Comparison of ENCODE assay signal across 8 cellular contexts in the genomic region with DNA sequence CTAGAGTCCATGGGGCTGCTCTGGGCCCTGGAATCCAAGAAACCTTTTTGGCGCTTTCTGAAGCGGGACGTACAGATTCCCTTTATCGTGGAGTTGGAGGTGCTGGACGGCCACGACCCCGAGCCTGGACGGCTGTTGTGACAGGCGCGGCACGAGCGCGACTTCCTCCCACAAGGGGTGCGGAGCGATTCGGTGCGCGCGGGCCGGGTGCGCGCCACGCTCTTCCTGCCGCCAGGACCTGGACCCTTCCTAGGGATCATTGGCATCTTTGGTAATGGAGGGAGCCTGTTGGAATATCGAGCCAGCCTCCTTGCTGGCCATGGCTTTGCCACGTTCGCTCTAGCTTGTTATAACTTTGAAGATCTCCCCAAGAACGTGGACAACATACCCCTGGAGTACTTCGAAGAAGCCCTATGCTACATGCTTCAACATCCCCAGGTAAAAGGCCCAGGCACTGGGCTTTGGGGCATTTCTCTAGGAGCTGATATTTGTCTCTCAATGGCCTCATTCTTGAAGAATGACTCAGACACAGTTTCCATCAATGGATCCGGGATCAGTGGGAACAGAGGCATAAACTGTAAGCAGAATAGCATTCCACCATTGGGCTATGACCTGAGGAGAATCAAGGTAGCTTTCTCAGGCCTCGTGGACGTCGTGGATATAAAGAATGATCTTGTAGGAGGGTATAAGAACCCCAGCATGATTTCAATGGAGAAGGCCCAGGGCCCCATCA. TPM values are rescaled to one million over a fixed set of nuclear protein-coding genes. Genes with fewer than 3 reads are reported as not detected.
DNase-seq lines count a peak whose midpoint lies in the region; ATAC-seq and TF ChIP-seq lines count a peak whose summit lies in the region.

No MANE protein-coding gene starts in this region.

- H3K4me2 ChIP-seq in BLaER1: no peak overlapping the region

- ATAC-seq in HG03280 (IDR thresholded peaks at IDR 0.05; ENCODE audit: unreplicated experiment): no peak

- WGBS in ovary, 3 donors: 17 to 21% (median 21%) methylated on average over 32 to 33 of the region's 33 CpGs

- H4K20me1 ChIP-seq in BLaER1: no peaks in the 10 kb centered on the region

- no peak for TF ChIP-seq EP300 in ovary (IDR thresholded peaks at IDR 0.05)

- no peak for TF ChIP-seq POLR2A in ovary (IDR thresholded peaks at IDR 0.05)

- no peak for TF ChIP-seq CTCF in fibroblast of mammary gland (conservative IDR thresholded peaks at IDR 0.05; ENCODE audit: control insufficient read depth, insufficient read depth, low read depth, low read length)
- TF ChIP-seq CTCF in ovary (IDR thresholded peaks at IDR 0.05): no peak

- H3K9ac ChIP-seq in BLaER1 (no peak overlapping the region), NT2/D1 (ENCODE audit: insufficient read length, low read depth) (peak overlapping the region; percentile 57)

- H3K9me3 ChIP-seq in BLaER1 (peaks cover 54% of the 10 kb centered on the region), NT2/D1 (ENCODE audit: insufficient read depth, low read length) (no peaks in the 10 kb centered on the region; the same call in 1 of the 2 replicates), ovary (no peaks in the 10 kb centered on the region)

- intact Hi-C loops in ovary (cut with DNase I): no loop called here

- no peak overlapping the region for H3K27ac ChIP-seq in BLaER1
- H3K27ac ChIP-seq in ovary: no peak overlapping the region

- H3K4me3 ChIP-seq in BLaER1 (0 out of 2 replicates have a peak overlapping the region, but pooled peaks have one; percentile 17), NT2/D1 (ENCODE audit: insufficient read length, low read depth) (peak overlapping the region; percentile 32), fibroblast of mammary gland (ENCODE audit: control insufficient read depth, low read depth, low read length) (peak overlapping the region; percentile 34), ovary (peak overlapping the region; percentile 33)

- H3K27me3 ChIP-seq in BLaER1: no peaks in the 10 kb centered on the region
- H3K27me3 ChIP-seq in NT2/D1 (ENCODE audit: insufficient read depth, insufficient read length): peaks cover 22% of the 10 kb centered on the region
- H3K27me3 ChIP-seq in ovary: no peaks in the 10 kb centered on the region

- DNase-seq in NT2/D1 (ENCODE audit: low read depth, low spot score) (no peak), fibroblast of mammary gland (ENCODE audit: low read depth) (peak; percentile 2), ovary (no peak), GDM1 (lab: John Stamatoyannopoulos, UW) (no peak), RPMI8226 (no peak), NCI-H2196 (lab: John Stamatoyannopoulos, UW; ENCODE audit: unreplicated experiment) (no peak)

- H3K4me1 ChIP-seq in BLaER1 (peaks cover 13% of the 10 kb centered on the region), NT2/D1 (ENCODE audit: insufficient read depth, insufficient read length) (no peaks in the 10 kb centered on the region), ovary (ENCODE audit: insufficient read depth) (peaks cover 3% of the 10 kb centered on the region)

- H3K36me3 ChIP-seq in BLaER1: no peaks in the 10 kb centered on the region
- H3K36me3 ChIP-seq in NT2/D1 (ENCODE audit: insufficient read depth, insufficient read length, low read length): no peaks in the 10 kb centered on the region
- no peaks in the 10 kb centered on the region for H3K36me3 ChIP-seq in ovary

RNA-seq across cellular contexts. Expression of a gene that starts 3.5 kb away (rescaled TPM):
- 10 to 100 TPM in 3 of 7 donors, 1 to 10 TPM in 4; 4.7 to 16.2 (median 8.3) TPM for total RNA-seq in ovary
- 1 to 10 TPM; 5.8 to 8.6 TPM for polyA plus RNA-seq in ovary

RNA-seq across cellular contexts. Expression of a gene that starts 42.9 kb away (rescaled TPM):
- 10 to 100 TPM in 1 of 7 donors, 1 to 10 TPM in 6; 4.7 to 10.5 (median 7.0) TPM for total RNA-seq in ovary
- 1 to 10 TPM; 3.1 to 5.9 TPM for polyA plus RNA-seq in ovary
